1 cellular context compared by ENCODE assay signal in the genomic region with DNA sequence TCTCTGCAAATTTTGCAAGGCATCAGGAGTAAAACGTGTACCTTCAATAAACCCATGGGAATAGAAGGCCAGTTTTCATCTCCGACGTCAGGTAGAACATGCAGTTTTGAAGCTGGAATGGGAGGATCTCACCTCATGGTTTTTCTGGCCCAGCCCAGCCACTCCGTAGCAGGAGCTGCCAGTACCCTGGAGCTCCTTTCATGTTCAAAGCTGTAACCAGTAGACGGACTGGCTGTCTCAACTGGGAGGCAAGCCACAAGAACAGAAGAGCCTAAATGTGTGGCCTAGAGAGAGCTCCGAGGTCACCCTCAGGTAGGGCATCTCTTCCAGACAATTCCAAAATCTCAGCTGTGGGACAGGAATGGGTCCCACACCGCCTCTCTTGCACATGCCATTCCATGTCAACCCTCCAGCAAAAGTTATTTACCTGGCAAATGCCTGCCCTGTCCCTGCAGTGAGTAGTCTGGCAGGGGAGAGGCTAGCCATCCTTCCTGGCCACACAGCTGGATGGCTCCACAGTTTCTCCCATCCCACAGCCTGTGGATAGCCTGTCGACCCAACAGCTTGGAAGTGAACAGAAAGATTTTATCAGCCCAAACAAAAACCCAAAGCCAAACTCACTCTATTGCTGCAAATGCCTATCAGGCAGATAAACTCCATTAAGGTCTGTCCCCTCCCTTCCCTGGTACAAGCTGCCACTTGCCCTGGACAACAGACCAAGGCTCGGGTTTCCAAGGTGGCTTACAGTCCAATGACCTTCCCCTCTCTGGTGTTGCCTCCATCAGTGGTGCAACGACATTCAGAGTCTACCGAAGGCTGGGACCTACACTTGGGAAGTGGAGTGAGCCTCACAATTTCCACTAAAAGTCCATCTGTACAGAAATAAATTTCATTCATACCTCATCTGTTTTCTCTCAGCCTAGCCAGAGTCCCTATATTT.
TF ChIP-seq lines count a peak whose summit lies in the region.

No MANE protein-coding gene starts in this region.

TF ChIP-seq in H1, 55 proteins besides CTCF, POLR2A, EP300 and RAD21:
- TF ChIP-seq POU5F1 (IDR thresholded peaks at IDR 0.05; ENCODE audit: low read depth, low read length) = no peak
- no peak for TF ChIP-seq BRCA1 (IDR thresholded peaks at IDR 0.05; ENCODE audit: low read depth, low read length)
- no peak for TF ChIP-seq TEAD4 (IDR thresholded peaks at IDR 0.05; ENCODE audit: low read depth, low read length)
- TF ChIP-seq CHD1 (IDR thresholded peaks at IDR 0.05; ENCODE audit: low read depth, low read length) = no peak
- no peak for TF ChIP-seq SIX5 (IDR thresholded peaks at IDR 0.05; ENCODE audit: low read depth, low read length)
- no peak for TF ChIP-seq GTF2F1 (IDR thresholded peaks at IDR 0.05; ENCODE audit: borderline replicate concordance, low read depth, low read length)
- no peak for TF ChIP-seq JUND (IDR thresholded peaks at IDR 0.05; ENCODE audit: low read length)
- TF ChIP-seq SP1 (IDR thresholded peaks at IDR 0.05; ENCODE audit: low read depth, low read length) = no peak
- no peak for TF ChIP-seq HDAC2 (IDR thresholded peaks at IDR 0.05; ENCODE audit: borderline replicate concordance in 1 of 2, low read depth in 2 of 2, low read length in 2 of 2)
- TF ChIP-seq YY1 (IDR thresholded peaks at IDR 0.05; ENCODE audit: low read depth, low read length) = no peak
- no peak for TF ChIP-seq CEBPB (IDR thresholded peaks at IDR 0.05; ENCODE audit: low read depth, low read length)
- TF ChIP-seq KDM4A (IDR thresholded peaks at IDR 0.05; ENCODE audit: low read depth, low read length, severe bottlenecking) = no peak
- TF ChIP-seq JUN (IDR thresholded peaks at IDR 0.05; ENCODE audit: low read depth, low read length) = no peak
- TF ChIP-seq HDAC6 (IDR thresholded peaks at IDR 0.05; ENCODE audit: low read depth, low read length) = no peak
- TF ChIP-seq RFX5 (IDR thresholded peaks at IDR 0.05; ENCODE audit: borderline replicate concordance, low read depth, low read length) = no peak
- TF ChIP-seq NANOG (IDR thresholded peaks at IDR 0.05; ENCODE audit: insufficient read depth, low read depth, low read length, poor library complexity, severe bottlenecking) = no peak
- TF ChIP-seq CHD2 (IDR thresholded peaks at IDR 0.05; ENCODE audit: low read length) = no peak
- TF ChIP-seq RBBP5 (IDR thresholded peaks at IDR 0.05; ENCODE audit: borderline replicate concordance, low read depth, low read length) = no peak
- no peak for TF ChIP-seq TAF1 (IDR thresholded peaks at IDR 0.05; ENCODE audit: low read depth, low read length)
